8 cellular contexts compared by ENCODE assay signal in the genomic region with DNA sequence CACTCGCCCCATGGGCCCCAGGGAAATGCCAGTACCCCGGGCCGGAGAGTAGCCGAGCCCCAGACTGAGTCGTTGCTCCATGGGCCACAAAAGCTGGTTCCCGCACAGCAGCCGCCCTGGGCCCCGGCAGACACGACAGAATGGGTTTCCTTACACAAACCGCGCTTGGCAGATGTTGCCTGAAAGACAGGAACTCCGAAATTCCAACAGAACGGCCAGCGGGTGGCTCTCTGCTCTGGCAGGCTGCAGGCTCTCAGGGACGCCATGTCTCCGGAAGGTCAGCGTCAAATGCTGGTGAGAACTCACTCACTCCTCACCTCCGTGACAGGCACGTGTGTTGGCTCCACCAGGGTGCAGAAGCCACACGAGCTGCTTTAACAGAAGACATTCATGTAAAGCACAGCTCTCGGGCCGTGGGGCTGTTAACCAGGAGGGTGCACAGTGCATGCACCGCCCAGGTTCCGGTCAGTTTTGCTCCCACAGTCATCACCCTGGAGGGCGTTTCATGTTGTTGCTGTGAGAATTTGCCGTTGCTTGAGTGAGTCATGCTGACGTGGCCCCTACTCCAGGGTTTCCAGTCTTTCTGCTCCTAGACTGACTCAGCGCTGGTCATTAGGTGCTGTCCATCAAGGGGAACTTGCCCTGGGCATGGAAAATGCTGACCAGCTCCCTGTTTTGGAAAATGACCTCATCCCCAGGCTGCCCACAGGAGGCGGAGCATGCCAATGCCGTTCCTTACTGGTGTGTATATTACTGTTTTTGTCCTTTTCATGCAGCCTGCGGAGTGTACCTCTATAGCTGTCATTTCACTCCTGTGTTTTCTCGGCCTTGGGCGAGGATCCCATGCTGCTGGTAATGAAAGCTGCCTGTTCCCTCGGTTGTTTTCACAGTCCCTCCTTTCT. TPM values are rescaled to one million over a fixed set of nuclear protein-coding genes. Genes with fewer than 3 reads are reported as not detected.
A peak's percentile ranks its signal among the peaks of the same experiment; 100 is the strongest.
DNase-seq lines count a peak whose midpoint lies in the region; ATAC-seq and TF ChIP-seq lines count a peak whose summit lies in the region.

No MANE protein-coding gene starts in this region.

- no peaks in the 10 kb centered on the region for H3K9me3 ChIP-seq in CD4-positive, alpha-beta memory T cell (ENCODE audit: control insufficient read depth in 1 of 2, low read length in 2 of 2)
- H3K9me3 ChIP-seq in HUES48 (ENCODE audit: control insufficient read depth, insufficient read depth, low read length) (no peaks in the 10 kb centered on the region), neuronal stem cell (replicated peaks in 1 of 2; ENCODE audit: control insufficient read depth in 2 of 2, insufficient read depth in 1 of 2, low read depth in 1 of 2, low read length in 2 of 2) (peaks cover 3 to 4% of the 10 kb centered on the region in 2 donors)

- intact Hi-C loops in CD4-positive, alpha-beta memory T cell (cut with micrococcal nuclease) = no loop called here

- peaks cover 0 to 2% (median 0%) of the 10 kb centered on the region in 8 donors for H3K9me3 Mint-ChIP-seq in CD4-positive, alpha-beta memory T cell
- no peaks in the 10 kb centered on the region for H3K9me3 Mint-ChIP-seq in activated CD4-positive, alpha-beta memory T cell treated with anti-CD3 and anti-CD28 coated beads, Interleukin-2, amount 10 ng/mL, durations not matched to agents 7 days and 5 days

- no peaks in the 10 kb centered on the region for H3K27me3 ChIP-seq in CD4-positive, alpha-beta memory T cell (ENCODE audit: insufficient read depth, low read length)
- H3K27me3 ChIP-seq in HUES48 (ENCODE audit: control insufficient read depth, insufficient read depth, low read length) (no peaks in the 10 kb centered on the region), neuronal stem cell (ENCODE audit: control insufficient read depth in 3 of 3, insufficient read depth in 3 of 3, low read depth in 1 of 3, low read length in 3 of 3) (peaks cover 0 to 3% (median 2%) of the 10 kb centered on the region in 3 experiments)

- peak overlapping the region; percentile 51 for H3K18ac ChIP-seq in neuronal stem cell (ENCODE audit: low read length)

- H3K4me2 ChIP-seq in neuronal stem cell (ENCODE audit: insufficient read depth, low read length, poor library complexity, severe bottlenecking) = no peak overlapping the region

- H4K91ac ChIP-seq in neuronal stem cell (ENCODE audit: low read depth, low read length, poor library complexity) = no peak overlapping the region

- no peaks in the 10 kb centered on the region for H3K36me3 ChIP-seq in CD4-positive, alpha-beta memory T cell (ENCODE audit: insufficient read depth, low read length)
- H3K36me3 ChIP-seq in HUES48 (ENCODE audit: control insufficient read depth, insufficient read depth, low read length) = no peaks in the 10 kb centered on the region
- no peaks in the 10 kb centered on the region for H3K36me3 ChIP-seq in neuronal stem cell (replicated peaks in 1 of 2; ENCODE audit: control insufficient read depth in 2 of 2, insufficient read depth in 2 of 2, low read length in 2 of 2)

- H2AFZ ChIP-seq in neuronal stem cell (ENCODE audit: low read length) = peak overlapping the region; percentile 71

- H3K4me1 Mint-ChIP-seq in CD4-positive, alpha-beta memory T cell = peaks cover 4 to 13% (median 7%) of the 10 kb centered on the region in 4 donors
- peaks cover 18% of the 10 kb centered on the region for H3K4me1 Mint-ChIP-seq in activated CD4-positive, alpha-beta memory T cell treated with anti-CD3 and anti-CD28 coated beads, Interleukin-2, amount 10 ng/mL, durations not matched to agents 7 days and 5 days

- H2AK5ac ChIP-seq in neuronal stem cell (ENCODE audit: low read depth, low read length) = peak overlapping the region; percentile 69

- no CpG with 5 or more reads among the region's 34 CpGs for WGBS in neuronal stem cell (ENCODE audit: extremely low coverage in 2 of 2, insufficient read length in 2 of 2, insufficient replicate concordance in 1 of 2), 2 donors

- peaks cover 13% of the 10 kb centered on the region for H3K4me1 ChIP-seq in CD4-positive, alpha-beta memory T cell (ENCODE audit: insufficient read depth, low read length)
- H3K4me1 ChIP-seq in HUES48 (ENCODE audit: control insufficient read depth, insufficient read depth, low read length) (peaks cover 19% of the 10 kb centered on the region), neuronal stem cell (ENCODE audit: control insufficient read depth in 2 of 2, insufficient read depth in 1 of 2, low read depth in 1 of 2, low read length in 2 of 2) (peaks cover 13 to 16% of the 10 kb centered on the region in 2 donors)

- no peak for TF ChIP-seq POLR2A in GM18505 (IDR thresholded peaks at IDR 0.05; ENCODE audit: borderline replicate concordance, extremely low read depth, insufficient read depth, insufficient read length)

- H3K23ac ChIP-seq in neuronal stem cell (ENCODE audit: low read depth, low read length, poor library complexity) = no peak overlapping the region

- H3K27me3 Mint-ChIP-seq in CD4-positive, alpha-beta memory T cell = peaks cover 32 to 43% of the 10 kb centered on the region in 2 donors
- H3K27me3 Mint-ChIP-seq in activated CD4-positive, alpha-beta memory T cell treated with anti-CD3 and anti-CD28 coated beads, Interleukin-2, amount 10 ng/mL, durations not matched to agents 7 days and 5 days = peaks cover 46% of the 10 kb centered on the region

- no peak overlapping the region for H2BK12ac ChIP-seq in neuronal stem cell (ENCODE audit: low read length)

- H3K36me3 Mint-ChIP-seq in CD4-positive, alpha-beta memory T cell = no peaks in the 10 kb centered on the region
- no peaks in the 10 kb centered on the region for H3K36me3 Mint-ChIP-seq in activated CD4-positive, alpha-beta memory T cell treated with anti-CD3 and anti-CD28 coated beads, Interleukin-2, amount 10 ng/mL, durations not matched to agents 7 days and 5 days (ENCODE audit: low read depth)

- peak overlapping the region; percentile 22 for H2BK15ac ChIP-seq in neuronal stem cell (ENCODE audit: low read length)

- H3K4me3 ChIP-seq in CD4-positive, alpha-beta memory T cell (ENCODE audit: low read length in 2 of 2) = no peak overlapping the region
- H3K4me3 ChIP-seq in HUES48 (ENCODE audit: low read depth, low read length) (no peak overlapping the region; the same call in 1 of the 2 replicates), neuronal stem cell (ENCODE audit: low read length in 2 of 2) (no peak overlapping the region)

- no peak overlapping the region for H3K27ac Mint-ChIP-seq in CD4-positive, alpha-beta memory T cell
- no peak overlapping the region for H3K27ac Mint-ChIP-seq in activated CD4-positive, alpha-beta memory T cell treated with anti-CD3 and anti-CD28 coated beads, Interleukin-2, amount 10 ng/mL, durations not matched to agents 7 days and 5 days

- no peak overlapping the region for H3K14ac ChIP-seq in neuronal stem cell (ENCODE audit: low read length)

- no peak overlapping the region for H2BK120ac ChIP-seq in neuronal stem cell (ENCODE audit: low read depth, low read length)

- H3K9ac ChIP-seq in HUES48 (ENCODE audit: low read depth, low read length) (no peak overlapping the region), neuronal stem cell (ENCODE audit: low read depth, low read length, poor library complexity) (no peak overlapping the region)

- no peak overlapping the region for H4K8ac ChIP-seq in neuronal stem cell (ENCODE audit: low read depth, low read length)

- no peak overlapping the region for H3K27ac ChIP-seq in CD4-positive, alpha-beta memory T cell (ENCODE audit: low read depth, low read length)
- H3K27ac ChIP-seq in HUES48 (ENCODE audit: low read depth, low read length) (peak overlapping the region; percentile 64), neuronal stem cell (replicated peaks; ENCODE audit: low read length) (no peak overlapping the region)

- H2BK5ac ChIP-seq in neuronal stem cell (ENCODE audit: low read length) = no peak overlapping the region

- CTCF ChIA-PET in CD4-positive, alpha-beta memory T cell (lab: Charles Lee; ENCODE audit: partially characterized antibody) = no interaction called here
- CTCF ChIA-PET in activated CD4-positive, alpha-beta memory T cell treated with anti-CD3 and anti-CD28 coated beads, Interleukin-2, amount 10 ng/mL, durations not matched to agents 7 days and 5 days (lab: Charles Lee) = no interaction called here

- no peak overlapping the region for H3K4ac ChIP-seq in neuronal stem cell (ENCODE audit: low read length)

- H3K79me1 ChIP-seq in neuronal stem cell (ENCODE audit: low read depth, low read length) = peaks cover 3% of the 10 kb centered on the region

- ATAC-seq in HG02981 (IDR thresholded peaks at IDR 0.05; ENCODE audit: unreplicated experiment) (no peak), GM18505 (IDR thresholded peaks at IDR 0.05; ENCODE audit: unreplicated experiment) (no peak)

- no peak for DNase-seq in CD4-positive, alpha-beta memory T cell
- DNase-seq in activated CD4-positive, alpha-beta memory T cell treated with anti-CD3 and anti-CD28 coated beads, Interleukin-2, amount 10 ng/mL, durations not matched to agents 7 days and 5 days = peak; percentile 24
- peak; percentile 99 for DNase-seq in foreskin melanocyte
- DNase-seq in neuronal stem cell (ENCODE audit: low spot score) = no peak
- DNase-seq in activated CD4-positive, CD25-positive, alpha-beta regulatory T cell (lab: John Stamatoyannopoulos, UW) = no peak

- H3K4me3 Mint-ChIP-seq in CD4-positive, alpha-beta memory T cell = peak overlapping the region in 6 of 8 donors; percentile 40 to 65 (median 54)
- H3K4me3 Mint-ChIP-seq in activated CD4-positive, alpha-beta memory T cell treated with anti-CD3 and anti-CD28 coated beads, Interleukin-2, amount 10 ng/mL, durations not matched to agents 7 days and 5 days = no peak overlapping the region

- POLR2A ChIA-PET in CD4-positive, alpha-beta memory T cell (lab: Charles Lee; ENCODE audit: partially characterized antibody) = no interaction called here
- POLR2A ChIA-PET in activated CD4-positive, alpha-beta memory T cell treated with anti-CD3 and anti-CD28 coated beads, Interleukin-2, amount 10 ng/mL, durations not matched to agents 7 days and 5 days (lab: Charles Lee) = interaction anchor here (1.0 to 1.3 kb wide), 2 partner anchors 42 to 44 kb away, joined by 3 to 4 read pairs; a partner anchor contains a TSS

RNA-seq across cellular contexts. Expression of a gene that starts 44.8 kb away (rescaled TPM):
- 100 to 1,000 TPM; 127 to 140 TPM for total RNA-seq in CD4-positive, alpha-beta memory T cell
- polyA plus RNA-seq in CD4-positive, alpha-beta memory T cell = 10 to 100 TPM; 53.0 to 63.2 TPM
- 100 to 1,000 TPM; 127 to 129 TPM for total RNA-seq in activated CD4-positive, alpha-beta memory T cell treated with anti-CD3 and anti-CD28 coated beads, Interleukin-2, amount 10 ng/mL, durations not matched to agents 7 days and 5 days
- 91.9 TPM for polyA plus RNA-seq in neuronal stem cell (2013, experiment 1 of 2)
- 92.3 TPM for polyA plus RNA-seq in neuronal stem cell (2013, experiment 2 of 2)

Comparison
In these comparisons a context has a peak if more than half of its experiments do, and no peak if none do; other contexts are left out.
1. DNase-seq: peak in activated CD4-positive, alpha-beta memory T cell treated with anti-CD3 and anti-CD28 coated beads, Interleukin-2, amount 10 ng/mL, durations not matched to agents 7 days and 5 days (single experiment) and foreskin melanocyte (single experiment); none in CD4-positive, alpha-beta memory T cell (0 of 5), neuronal stem cell (single experiment) and activated CD4-positive, CD25-positive, alpha-beta regulatory T cell (0 of 4).